ENCODE assay signal across 1 cellular context in the genomic region with DNA sequence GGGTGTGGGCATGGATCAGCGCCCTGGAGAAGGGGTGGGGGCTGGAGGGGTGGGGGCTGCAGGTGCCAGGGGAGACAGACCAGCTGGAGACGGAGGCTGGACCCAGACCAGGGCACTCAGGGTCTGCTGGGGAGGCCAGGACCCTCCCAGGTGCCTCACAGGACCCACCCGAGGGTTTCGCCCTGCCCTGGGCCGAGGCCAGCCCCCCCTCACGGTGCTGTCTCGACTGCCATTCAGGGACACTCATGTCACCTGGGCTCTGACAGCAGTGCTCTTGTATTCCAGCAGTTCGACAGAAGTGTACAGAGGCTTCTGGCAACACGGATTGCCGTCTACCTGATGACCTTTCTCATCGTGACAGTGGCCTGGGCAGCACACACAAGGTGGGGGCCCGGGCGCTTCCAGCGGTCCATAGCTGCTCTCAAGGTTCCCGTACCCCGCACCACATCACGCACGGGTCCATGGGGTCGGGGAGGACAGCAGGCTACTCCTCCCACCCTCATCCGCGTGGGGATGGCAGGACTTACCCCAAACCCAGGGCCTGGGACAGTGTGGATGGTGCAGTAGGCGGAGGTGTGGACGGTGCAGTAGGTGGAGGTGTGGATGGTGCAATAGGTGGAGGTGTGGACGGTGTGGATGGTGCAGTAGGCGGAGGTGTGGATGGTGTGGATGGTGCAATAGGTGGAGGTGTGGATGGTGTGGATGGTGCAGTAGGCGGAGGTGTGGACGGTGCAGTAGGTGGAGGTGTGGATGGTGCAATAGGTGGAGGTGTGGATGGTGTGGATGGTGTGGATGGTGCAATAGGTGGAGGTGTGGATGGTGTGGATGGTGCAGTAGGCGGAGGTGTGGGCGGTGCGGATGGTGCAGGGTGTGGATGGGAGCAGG.
A peak's percentile ranks its signal among the peaks of the same experiment; 100 is the strongest.
TF ChIP-seq lines count a peak whose summit lies in the region.

No MANE protein-coding gene starts in this region.

TF ChIP-seq in HEK293, 187 proteins besides CTCF, POLR2A, EP300 and RAD21 (continued from another document):
- TF ChIP-seq, protein P1, sequence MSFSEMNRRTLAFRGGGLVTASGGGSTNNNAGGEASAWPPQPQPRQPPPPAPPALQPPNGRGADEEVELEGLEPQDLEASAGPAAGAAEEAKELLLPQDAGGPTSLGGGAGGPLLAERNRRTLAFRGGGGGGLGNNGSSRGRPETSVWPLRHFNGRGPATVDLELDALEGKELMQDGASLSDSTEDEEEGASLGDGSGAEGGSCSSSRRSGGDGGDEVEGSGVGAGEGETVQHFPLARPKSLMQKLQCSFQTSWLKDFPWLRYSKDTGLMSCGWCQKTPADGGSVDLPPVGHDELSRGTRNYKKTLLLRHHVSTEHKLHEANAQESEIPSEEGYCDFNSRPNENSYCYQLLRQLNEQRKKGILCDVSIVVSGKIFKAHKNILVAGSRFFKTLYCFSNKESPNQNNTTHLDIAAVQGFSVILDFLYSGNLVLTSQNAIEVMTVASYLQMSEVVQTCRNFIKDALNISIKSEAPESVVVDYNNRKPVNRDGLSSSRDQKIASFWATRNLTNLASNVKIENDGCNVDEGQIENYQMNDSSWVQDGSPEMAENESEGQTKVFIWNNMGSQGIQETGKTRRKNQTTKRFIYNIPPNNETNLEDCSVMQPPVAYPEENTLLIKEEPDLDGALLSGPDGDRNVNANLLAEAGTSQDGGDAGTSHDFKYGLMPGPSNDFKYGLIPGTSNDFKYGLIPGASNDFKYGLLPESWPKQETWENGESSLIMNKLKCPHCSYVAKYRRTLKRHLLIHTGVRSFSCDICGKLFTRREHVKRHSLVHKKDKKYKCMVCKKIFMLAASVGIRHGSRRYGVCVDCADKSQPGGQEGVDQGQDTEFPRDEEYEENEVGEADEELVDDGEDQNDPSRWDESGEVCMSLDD (tag by site-specific recombination; IDR thresholded peaks at IDR 0.05) = no peak
- TF ChIP-seq ZFHX2 (tag by site-specific recombination; conservative IDR thresholded peaks at IDR 0.05) (peak; percentile 93), EGR2 (tag by site-specific recombination; IDR thresholded peaks at IDR 0.05; ENCODE audit: low read depth) (peak; percentile 90), ZNF560 (tag by site-specific recombination; IDR thresholded peaks at IDR 0.05; ENCODE audit: borderline replicate concordance) (no peak)
